In genomic region chr6:33212857-33213165, GRCh38 we compare ENCODE assay signal across 8 cellular contexts. TPM values are rescaled to one million over a fixed set of nuclear protein-coding genes. Genes with fewer than 3 reads are reported as not detected.
DNase-seq lines count a peak whose midpoint lies in the region; FAIRE-seq and TF ChIP-seq lines count a peak whose summit lies in the region.

No MANE protein-coding gene starts in this region.

- peaks cover 18% of the 10 kb centered on the region for H3K4me1 Mint-ChIP-seq in endothelial cell (ENCODE audit: unreplicated experiment)
- H3K4me1 Mint-ChIP-seq in neural progenitor cell: peaks cover 60% of the 10 kb centered on the region

- H3K9ac ChIP-seq in neural progenitor cell: no peak overlapping the region

- no peaks in the 10 kb centered on the region for H3K4me1 ChIP-seq in BE2C
- H3K4me1 ChIP-seq in neural progenitor cell: peaks cover 20% of the 10 kb centered on the region

- H3K27me3 ChIP-seq in BE2C (peaks cover 18% of the 10 kb centered on the region), MG63 (peaks cover 2% of the 10 kb centered on the region; the same call in 1 of the 2 replicates), neural progenitor cell (peaks cover 70% of the 10 kb centered on the region)

- peaks cover 31% of the 10 kb centered on the region for H3F3A ChIP-seq in neural progenitor cell (ENCODE audit: low read depth)

- TF ChIP-seq CTCF in BE2C (IDR thresholded peaks at IDR 0.05; ENCODE audit: low read depth, low read length) (no peak), endothelial cell (IDR thresholded peaks at IDR 0.05; ENCODE audit: unreplicated experiment) (no peak), neural progenitor cell (IDR thresholded peaks at IDR 0.05) (no peak)

- H2AFZ ChIP-seq in neural progenitor cell (replicated peaks): no peak overlapping the region

- no peaks in the 10 kb centered on the region for H3K9me3 Mint-ChIP-seq in endothelial cell (ENCODE audit: unreplicated experiment)
- no peaks in the 10 kb centered on the region for H3K9me3 Mint-ChIP-seq in neural progenitor cell

- H3K27ac ChIP-seq in neural progenitor cell: no peak overlapping the region

- H3K27ac Mint-ChIP-seq in endothelial cell (ENCODE audit: unreplicated experiment) (no peak overlapping the region), neural progenitor cell (peak overlapping the region; percentile 87)

- H3K27me3 Mint-ChIP-seq in endothelial cell (ENCODE audit: unreplicated experiment) (peaks cover 36% of the 10 kb centered on the region), neural progenitor cell (ENCODE audit: insufficient read depth, low read depth) (peaks cover 16% of the 10 kb centered on the region)

- H3K36me3 ChIP-seq in BE2C (no peaks in the 10 kb centered on the region), MG63 (peaks cover 27% of the 10 kb centered on the region), neural progenitor cell (no peaks in the 10 kb centered on the region)

- H3K4me3 ChIP-seq in BE2C (ENCODE audit: low read depth, low read length): peak overlapping the region; percentile 37
- H3K4me3 ChIP-seq in MG63: peak overlapping the region; percentile 41
- peak overlapping the region; percentile 59 for H3K4me3 ChIP-seq in neural progenitor cell

- peaks cover 42% of the 10 kb centered on the region for H4K20me1 ChIP-seq in neural progenitor cell (ENCODE audit: low read depth)

- H3K36me3 Mint-ChIP-seq in endothelial cell (ENCODE audit: low read depth, unreplicated experiment): peaks cover 28% of the 10 kb centered on the region
- peaks cover 17% of the 10 kb centered on the region for H3K36me3 Mint-ChIP-seq in neural progenitor cell

- no peaks in the 10 kb centered on the region for H3K9me3 ChIP-seq in BE2C
- no peaks in the 10 kb centered on the region for H3K9me3 ChIP-seq in MG63
- H3K9me3 ChIP-seq in neural progenitor cell (ENCODE audit: low read depth): no peaks in the 10 kb centered on the region

- peaks cover 15% of the 10 kb centered on the region for H3K79me2 ChIP-seq in neural progenitor cell (ENCODE audit: low read depth)

- peak overlapping the region; percentile 86 for H3K4me2 ChIP-seq in neural progenitor cell

- DNase-seq in BE2C (no peak), MG63 (no peak), endothelial cell (ENCODE audit: low spot score) (no peak), neural progenitor cell (ENCODE audit: low spot score) (no peak), kidney glomerular epithelial cell (lab: John Stamatoyannopoulos, UW) (no peak), GM19239 (ENCODE audit: insufficient read length, low spot score) (no peak), NCI-H187 (lab: John Stamatoyannopoulos, UW) (no peak)
- DNase-seq in stimulated activated CD4-positive, alpha-beta T cell treated with anti-CD3 and anti-CD28 coated beads, Interleukin-2, amount 100 ng/mL, for 48 hours: no peak

- FAIRE-seq in GM19239 (lab: Jason Lieb, UNC): no peak

- H3K4me3 Mint-ChIP-seq in endothelial cell (ENCODE audit: unreplicated experiment) (peak overlapping the region; percentile 92), neural progenitor cell (peak overlapping the region; percentile 85)

RNA-seq across cellular contexts. Expression of gene RING1, which starts 4.5 kb away (rescaled TPM):
- polyA plus RNA-seq in BE2C (2012; ENCODE audit: insufficient read depth, insufficient read length, low read depth): 125 TPM
- 77.7 and 171 TPM in 2 replicates for total RNA-seq in MG63 (2014; rRNA removed; shearing (Covaris generic); ENCODE audit: low replicate concordance)
- total RNA-seq in endothelial cell (ENCODE audit: unreplicated experiment) (19.6 TPM), neural progenitor cell (ENCODE audit: low replicate concordance) (12.1 and 20.2 TPM in 2 replicates)

RNA-seq across cellular contexts. Expression of gene HSD17B8, which starts 8.4 kb away (rescaled TPM):
- polyA plus RNA-seq in BE2C (2012; ENCODE audit: insufficient read depth, insufficient read length, low read depth): 9.9 TPM
- not detected in 2 replicates for total RNA-seq in MG63 (2014; rRNA removed; shearing (Covaris generic); ENCODE audit: low replicate concordance)
- total RNA-seq in endothelial cell (ENCODE audit: unreplicated experiment) (6.5 TPM), neural progenitor cell (ENCODE audit: low replicate concordance) (4.8 and 9.5 TPM in 2 replicates)

RNA-seq across cellular contexts. Expression of gene SLC39A7, which starts 12.1 kb away (rescaled TPM):
- polyA plus RNA-seq in BE2C (2012; ENCODE audit: insufficient read depth, insufficient read length, low read depth): 187 TPM
- total RNA-seq in MG63 (2014; rRNA removed; shearing (Covaris generic); ENCODE audit: low replicate concordance): 397 and 459 TPM in 2 replicates
- total RNA-seq in endothelial cell (ENCODE audit: unreplicated experiment) (108 TPM), neural progenitor cell (ENCODE audit: low replicate concordance) (40.8 and 59.2 TPM in 2 replicates)

RNA-seq across cellular contexts. Expression of gene RXRB, which starts 12.3 kb away (rescaled TPM):
- polyA plus RNA-seq in BE2C (2012; ENCODE audit: insufficient read depth, insufficient read length, low read depth): 48.8 TPM
- total RNA-seq in MG63 (2014; rRNA removed; shearing (Covaris generic); ENCODE audit: low replicate concordance): 43.6 and 58.8 TPM in 2 replicates
- 35.8 TPM for total RNA-seq in endothelial cell (ENCODE audit: unreplicated experiment)
- 10.2 and 21.7 TPM in 2 replicates for total RNA-seq in neural progenitor cell (ENCODE audit: low replicate concordance)

RNA-seq across cellular contexts. Expression of gene COL11A2, which starts 20.5 kb away (rescaled TPM):
- polyA plus RNA-seq in BE2C (2012; ENCODE audit: insufficient read depth, insufficient read length, low read depth): 4.1 TPM
- 0.99 and 2.6 TPM in 2 replicates for total RNA-seq in MG63 (2014; rRNA removed; shearing (Covaris generic); ENCODE audit: low replicate concordance)
- 127 TPM for total RNA-seq in endothelial cell (ENCODE audit: unreplicated experiment)
- 0.49 and 0.99 TPM in 2 replicates for total RNA-seq in neural progenitor cell (ENCODE audit: low replicate concordance)
